ENCODE assay signal across 12 cellular contexts in genomic region chr6:116390571-116390970, GRCh38. TPM values are rescaled to one million over a fixed set of nuclear protein-coding genes. Genes with fewer than 3 reads are reported as not detected.
DNase-seq lines count a peak whose midpoint lies in the region; ATAC-seq and TF ChIP-seq lines count a peak whose summit lies in the region.
"Had no signal": no experiment of that assay in that cellular context is flagged by ENCODE, and none has a peak within 500 bp of the region (broad histone marks: within the 10 kb centered on the region; RNA-seq: fewer than 3 reads in every experiment).

No MANE protein-coding gene starts in this region.

- CTCF ChIA-PET in Calu3 (lab: Charles Lee): no interaction called here

- peak overlapping the region in 6 of 8 donors; percentile 13 to 77 (median 50) for H3K4me3 Mint-ChIP-seq in naive B cell
- no peak overlapping the region for H3K4me3 Mint-ChIP-seq in Calu3 (ENCODE audit: low read depth, unreplicated experiment)

- H3K27ac Mint-ChIP-seq in naive B cell (peak overlapping the region in 5 of 6 donors; percentile 56 to 81 (median 73)), Calu3 (ENCODE audit: unreplicated experiment) (no peak overlapping the region)

- intact Hi-C loops in Calu3 (cut with micrococcal nuclease; ENCODE audit: unreplicated experiment): no loop called here

- H3K36me3 Mint-ChIP-seq in naive B cell (no peaks in the 10 kb centered on the region), Calu3 (ENCODE audit: insufficient read depth, unreplicated experiment) (peaks cover 6% of the 10 kb centered on the region)

- no peak for TF ChIP-seq CTCF in Calu3 (IDR thresholded peaks at IDR 0.05; ENCODE audit: unreplicated experiment)

- H3K4me1 Mint-ChIP-seq in naive B cell (peaks cover 49 to 71% (median 65%) of the 10 kb centered on the region in 3 donors), Calu3 (ENCODE audit: low read depth, unreplicated experiment) (peaks cover 26% of the 10 kb centered on the region)

- H3K9me3 Mint-ChIP-seq in naive B cell: no peaks in the 10 kb centered on the region
- H3K9me3 Mint-ChIP-seq in Calu3 (ENCODE audit: low read depth, unreplicated experiment): no peaks in the 10 kb centered on the region

- DNase-seq in naive B cell (peak; percentile 19), Calu3 (no peak), NCI-H2107 (lab: John Stamatoyannopoulos, UW) (no peak)
- DNase-seq in NK-92 treated with Interleukin-12 subunit alpha and Interleukin-12 subunit beta, amount 100 ng/mL, for 24 hours (lab: John Stamatoyannopoulos, UW): no peak
- DNase-seq: activated CD8-positive, alpha-beta memory T cell treated with anti-CD3 and anti-CD28 coated beads, Interleukin-2, amount 50 U/mL, for 48 hours; left ventricle myocardium superior; NCI-H524; right lobe of liver had no signal

- H3K27me3 Mint-ChIP-seq in naive B cell (no peaks in the 10 kb centered on the region), Calu3 (ENCODE audit: unreplicated experiment) (no peaks in the 10 kb centered on the region)

- ATAC-seq in GM18520 (IDR thresholded peaks at IDR 0.05; ENCODE audit: unreplicated experiment) (peak; percentile 50), GM21529 (IDR thresholded peaks at IDR 0.05; ENCODE audit: unreplicated experiment) (peak; percentile 49), HG03439 (IDR thresholded peaks at IDR 0.05; ENCODE audit: unreplicated experiment) (peak; percentile 62), naive B cell (ENCODE audit: low read depth in 2 of 2) (peak; percentile 31 to 74), HG03039 (IDR thresholded peaks at IDR 0.05; ENCODE audit: unreplicated experiment) (no peak)
- ATAC-seq: left ventricle myocardium superior had no signal

- no TSS peak for BruUV-seq in Calu3 (replicated peaks; lab: Mats Ljungman, UMichigan)

RNA-seq across cellular contexts. Expression of gene DSE, which starts 19.8 kb away (rescaled TPM):
- polyA plus RNA-seq in naive B cell (ENCODE audit: low read depth in 6 of 6): 10 to 100 TPM in 5 of 6 donors, 1 to 10 TPM in 1; 6.9 to 28.5 (median 21.2) TPM
- 28.6 and 43.8 TPM in 2 replicates for total RNA-seq in Calu3 (2022)
